Comparison of ENCODE assay signal across 8 cellular contexts in genomic region chr14:50336428-50336827, GRCh38. TPM values are rescaled to one million over a fixed set of nuclear protein-coding genes. Genes with fewer than 3 reads are reported as not detected.
A peak's percentile ranks its signal among the peaks of the same experiment; 100 is the strongest.
DNase-seq lines count a peak whose midpoint lies in the region; ATAC-seq and TF ChIP-seq lines count a peak whose summit lies in the region.
"Had no signal": no experiment of that assay in that cellular context is flagged by ENCODE, and none has a peak within 500 bp of the region (broad histone marks: within the 10 kb centered on the region; RNA-seq: fewer than 3 reads in every experiment).

No MANE protein-coding gene starts in this region.

- no peaks in the 10 kb centered on the region for H4K20me1 ChIP-seq in smooth muscle cell (ENCODE audit: low read depth)

- peaks cover 10% of the 10 kb centered on the region for H3F3A ChIP-seq in smooth muscle cell (ENCODE audit: low read depth)

- H3K36me3 Mint-ChIP-seq in HFFc6 (ENCODE audit: low read depth): no peaks in the 10 kb centered on the region
- H3K36me3 Mint-ChIP-seq in T-cell: peaks cover 30% of the 10 kb centered on the region

- H3K4me3 Mint-ChIP-seq in HFFc6 (peak overlapping the region; percentile 57), T-cell (peak overlapping the region; percentile 49 to 66 (median 64))

- H2AFZ ChIP-seq in smooth muscle cell (ENCODE audit: low read depth): no peak overlapping the region

- H3K9ac ChIP-seq in smooth muscle cell (ENCODE audit: low read depth): no peak overlapping the region

- H3K27ac Mint-ChIP-seq in HFFc6: peak overlapping the region; percentile 70
- H3K27ac Mint-ChIP-seq in T-cell: peak overlapping the region; percentile 70 to 86

- H3K27me3 ChIP-seq in gastroesophageal sphincter (no peaks in the 10 kb centered on the region), smooth muscle cell (ENCODE audit: low read depth) (no peaks in the 10 kb centered on the region)

- POLR2A ChIA-PET in T-cell (lab: Charles Lee): interaction anchor here in 1 of 2 donors (0.6 kb wide), 1 partner anchor 28 kb away, joined by 3 read pairs; no protein-coding TSS in a partner anchor

- no peaks in the 10 kb centered on the region for H3K79me2 ChIP-seq in smooth muscle cell (ENCODE audit: low read depth)

- H3K27ac ChIP-seq in gastroesophageal sphincter (peak overlapping the region in 3 of 4 donors; percentile 62 to 77 (median 65)), smooth muscle cell (ENCODE audit: low read depth) (peak overlapping the region; percentile 64)

- H3K4me1 ChIP-seq in gastroesophageal sphincter: peaks cover 0 to 31% (median 10%) of the 10 kb centered on the region in 3 donors
- peaks cover 15% of the 10 kb centered on the region for H3K4me1 ChIP-seq in smooth muscle cell (ENCODE audit: low read depth)

- peak overlapping the region; percentile 19 for H3K4me2 ChIP-seq in smooth muscle cell

- DNase-seq in HFFc6 (no peak), T-cell (no peak), smooth muscle cell (lab: John Stamatoyannopoulos, UW; ENCODE audit: unreplicated experiment) (no peak), erythroblast (lab: John Stamatoyannopoulos, UW) (no peak), SHP77 (lab: John Stamatoyannopoulos, UW) (no peak), dermis blood vessel endothelial cell (no peak)
- DNase-seq: left colon had no signal

- no peak for TF ChIP-seq EP300 in gastroesophageal sphincter (IDR thresholded peaks at IDR 0.05)

- peaks cover 0 to 8% of the 10 kb centered on the region in 2 donors for H3K36me3 ChIP-seq in gastroesophageal sphincter
- no peaks in the 10 kb centered on the region for H3K36me3 ChIP-seq in smooth muscle cell (ENCODE audit: low read depth)

- peaks cover 34% of the 10 kb centered on the region for H3K4me1 Mint-ChIP-seq in HFFc6 (ENCODE audit: low read depth)
- H3K4me1 Mint-ChIP-seq in T-cell: peaks cover 15% of the 10 kb centered on the region in 3 donors

- H3K27me3 Mint-ChIP-seq in HFFc6 (ENCODE audit: insufficient read depth) (no peaks in the 10 kb centered on the region; the same call in 1 of the 2 replicates), T-cell (no peaks in the 10 kb centered on the region)

- no peaks in the 10 kb centered on the region for H3K9me3 ChIP-seq in gastroesophageal sphincter
- no peaks in the 10 kb centered on the region for H3K9me3 ChIP-seq in smooth muscle cell (replicated peaks; ENCODE audit: low read depth)

- ATAC-seq in T-cell (replicated peaks in 1 of 4): peak in 2 of 4 experiments; percentile 27 to 56
- no peak for ATAC-seq in gastroesophageal sphincter
- ATAC-seq: left colon had no signal

- 43% methylated on average over 1 of the region's 1 CpG; no CpG with 5 or more reads in 1 of the 2 donors for WGBS in gastroesophageal sphincter (ENCODE audit: low coverage in 1 of 2), 2 donors
- 79% methylated on average over 1 of the region's 1 CpG for WGBS in smooth muscle cell (ENCODE audit: low lambda C conversion rate)

- H3K4me3 ChIP-seq in gastroesophageal sphincter (no peak overlapping the region), smooth muscle cell (no peak overlapping the region)

- TF ChIP-seq CTCF in HFFc6 (IDR thresholded peaks at IDR 0.05) (no peak), gastroesophageal sphincter (IDR thresholded peaks at IDR 0.05) (no peak), smooth muscle cell (IDR thresholded peaks at IDR 0.05; ENCODE audit: borderline replicate concordance, insufficient read depth, poor library complexity, severe bottlenecking) (no peak)

- TF ChIP-seq POLR2A in gastroesophageal sphincter (IDR thresholded peaks at IDR 0.05) (no peak), erythroblast (IDR thresholded peaks at IDR 0.05; ENCODE audit: low read length) (no peak)

- CTCF ChIA-PET in T-cell (lab: Charles Lee): interaction anchor here (1.0 to 1.4 kb wide), 3 partner anchors 16 to 89 kb away, joined by 3 to 6 read pairs (median 3); no protein-coding TSS in a partner anchor

- no peaks in the 10 kb centered on the region for H3K9me3 Mint-ChIP-seq in HFFc6
- no peaks in the 10 kb centered on the region for H3K9me3 Mint-ChIP-seq in T-cell

RNA-seq across cellular contexts. Expression of gene DMAC2L, which starts 24.3 kb away (rescaled TPM):
- total RNA-seq in HFFc6 (2021; fragmentation: NEBNext Ultra II Directional; extraction: Animal tissue kit (Norgen Biotek cat#: 25700)): 10 to 100 TPM; 10.6 to 14.5 (median 12.1) TPM
- total RNA-seq in T-cell (10 to 100 TPM; 14.9 to 20.5 (median 19.0) TPM), gastroesophageal sphincter (10 to 100 TPM; 21.1 to 28.3 (median 22.1) TPM), smooth muscle cell (1.6 and 14.5 TPM in 2 replicates), dermis blood vessel endothelial cell (7.7 and 7.8 TPM in 2 replicates)
- polyA plus RNA-seq in smooth muscle cell: 5.7 and 8.5 TPM in 2 replicates

RNA-seq across cellular contexts. Expression of gene L2HGDH, which starts 24.4 kb away (rescaled TPM):
- 1 to 10 TPM; 3.1 to 5.2 (median 3.4) TPM for total RNA-seq in HFFc6 (2021; fragmentation: NEBNext Ultra II Directional; extraction: Animal tissue kit (Norgen Biotek cat#: 25700))
- 1 to 10 TPM; 3.9 to 6.3 (median 4.4) TPM for total RNA-seq in T-cell
- total RNA-seq in gastroesophageal sphincter: 10 to 100 TPM in 1 of 4 donors, 1 to 10 TPM in 3; 3.4 to 10.2 (median 7.0) TPM
- total RNA-seq in smooth muscle cell: 3.5 and 4.2 TPM in 2 replicates
- 3.0 and 4.6 TPM in 2 replicates for polyA plus RNA-seq in smooth muscle cell
- total RNA-seq in dermis blood vessel endothelial cell: 4.4 and 10.7 TPM in 2 replicates
